ENCODE assay signal across 9 cellular contexts in genomic region chr19:34662919-34663318, GRCh38. TPM values are rescaled to one million over a fixed set of nuclear protein-coding genes. Genes with fewer than 3 reads are reported as not detected.
DNase-seq lines count a peak whose midpoint lies in the region; ATAC-seq, FAIRE-seq and TF ChIP-seq lines count a peak whose summit lies in the region.
"Had no signal": no experiment of that assay in that cellular context is flagged by ENCODE, and none has a peak within 500 bp of the region (broad histone marks: within the 10 kb centered on the region; RNA-seq: fewer than 3 reads in every experiment).

No MANE protein-coding gene starts in this region.

- H3K9me3 ChIP-seq in HAP-1 (no peaks in the 10 kb centered on the region), body of pancreas (no peaks in the 10 kb centered on the region), pancreas (no peaks in the 10 kb centered on the region), vagina (no peaks in the 10 kb centered on the region)
- H3K9me3 ChIP-seq: SJCRH30 had no signal

- H3K36me3 ChIP-seq in HAP-1 (replicated peaks): no peaks in the 10 kb centered on the region
- no peaks in the 10 kb centered on the region for H3K36me3 ChIP-seq in body of pancreas (replicated peaks in 1 of 2; ENCODE audit: insufficient read depth in 1 of 2, low read depth in 2 of 2)
- no peaks in the 10 kb centered on the region for H3K36me3 ChIP-seq in pancreas
- H3K36me3 ChIP-seq in vagina: no peaks in the 10 kb centered on the region
- H3K36me3 ChIP-seq: SJCRH30 had no signal

- WGBS in body of pancreas, 2 donors: 43 to 44% methylated on average over 5 of the region's 5 CpGs
- WGBS in pancreas, 2 donors: 37 to 52% methylated on average over 5 of the region's 5 CpGs

- no peak for TF ChIP-seq POLR2A in body of pancreas (IDR thresholded peaks at IDR 0.05)
- no peak for TF ChIP-seq POLR2A in vagina (IDR thresholded peaks at IDR 0.05)

- H3K27ac ChIP-seq in body of pancreas: no peak overlapping the region
- no peak overlapping the region for H3K27ac ChIP-seq in pancreas
- H3K27ac ChIP-seq in vagina: no peak overlapping the region
- H3K27ac ChIP-seq: SJCRH30 had no signal

- peak in 5 of 7 experiments; percentile 36 to 59 (median 41) for TF ChIP-seq CTCF in body of pancreas (IDR thresholded peaks at IDR 0.05)
- peak in 3 of 4 donors; percentile 26 to 32 (median 30) for TF ChIP-seq CTCF in pancreas (IDR thresholded peaks at IDR 0.05)
- TF ChIP-seq CTCF in vagina (IDR thresholded peaks at IDR 0.05): no peak

- DNase-seq in COLO668 (lab: John Stamatoyannopoulos, UW; ENCODE audit: unreplicated experiment) (peak; percentile 53), HAP-1 (ENCODE audit: low spot score in 2 of 2) (peak; percentile 30 to 42), OCI-M1 (lab: John Stamatoyannopoulos, UW) (peak; percentile 74), body of pancreas (peak in 3 of 4 donors; percentile 30 to 58 (median 38)), pancreas (peak in 1 of 6 donors; percentile 23), vagina (ENCODE audit: extremely low spot score in 2 of 2) (no peak)

- ATAC-seq in body of pancreas (peak; percentile 37), pancreas (peak in 3 of 4 donors; percentile 62 to 69 (median 68)), HG02884 (IDR thresholded peaks at IDR 0.05; ENCODE audit: unreplicated experiment) (no peak), GM18519 (IDR thresholded peaks at IDR 0.05; ENCODE audit: low FRiP score, unreplicated experiment) (no peak)

- intact Hi-C loops in body of pancreas (cut with DNase I): no loop called here
- intact Hi-C loops in pancreas (cut with DNase I): no loop called here
- intact Hi-C loops in vagina (cut with DNase I): no loop called here

- FAIRE-seq in pancreas (lab: Jason Lieb, UNC): no peak

- no peaks in the 10 kb centered on the region for H3K27me3 ChIP-seq in HAP-1 (ENCODE audit: low read depth)
- H3K27me3 ChIP-seq in body of pancreas: no peaks in the 10 kb centered on the region
- no peaks in the 10 kb centered on the region for H3K27me3 ChIP-seq in pancreas
- no peaks in the 10 kb centered on the region for H3K27me3 ChIP-seq in vagina
- H3K27me3 ChIP-seq: SJCRH30 had no signal

- no peaks in the 10 kb centered on the region for H3K4me1 ChIP-seq in HAP-1
- peaks cover 30% of the 10 kb centered on the region for H3K4me1 ChIP-seq in body of pancreas
- H3K4me1 ChIP-seq in pancreas: peaks cover 3 to 6% (median 4%) of the 10 kb centered on the region in 3 donors
- peaks cover 10% of the 10 kb centered on the region for H3K4me1 ChIP-seq in vagina
- H3K4me1 ChIP-seq: SJCRH30 had no signal

- in situ Hi-C loops in HAP-1 (cut with MboI; ENCODE audit: low sequenced_read_pairs): no loop called here

- H3K4me3 ChIP-seq in HAP-1: no peak overlapping the region
- no peak overlapping the region for H3K4me3 ChIP-seq in body of pancreas
- no peak overlapping the region for H3K4me3 ChIP-seq in pancreas
- H3K4me3 ChIP-seq in vagina: no peak overlapping the region
- H3K4me3 ChIP-seq: SJCRH30 had no signal

RNA-seq across cellular contexts. Expression of gene SCGB2B2, which starts 14.0 kb away (rescaled TPM):
- total RNA-seq in body of pancreas (1 to 10 TPM in 1 of 2 donors, under 1 TPM in 1; 0.52 to 4.3 TPM), pancreas (1 to 10 TPM in 2 of 6 donors, under 1 TPM in 4; 0.46 to 2.1 (median 0.92) TPM), vagina (0.49 TPM)
- polyA plus RNA-seq in pancreas: under 1 TPM; 0.42 to 0.75 TPM
- total RNA-seq: SJCRH30 had no signal

RNA-seq across cellular contexts. Expression of gene ZNF302, which starts 14.6 kb away (rescaled TPM):
- 10 to 100 TPM; 16.6 to 49.1 TPM for total RNA-seq in body of pancreas
- total RNA-seq in pancreas: 10 to 100 TPM; 12.2 to 21.6 (median 13.7) TPM
- 10 to 100 TPM; 19.1 to 26.6 TPM for polyA plus RNA-seq in pancreas
- 17.2 TPM for total RNA-seq in vagina

Comparison
In these comparisons a context has a peak if more than half of its experiments do, and no peak if none do; other contexts are left out.
1. DNase-seq: peak in COLO668 (single experiment), HAP-1 (2 of 2), OCI-M1 (single experiment) and body of pancreas (3 of 4); none in vagina (0 of 2).
2. ATAC-seq: peak in body of pancreas (single experiment) and pancreas (3 of 4); none in HG02884 (single experiment) and GM18519 (single experiment).
3. CTCF ChIP-seq: peak in body of pancreas (5 of 7) and pancreas (3 of 4); none in vagina (0 of 3).